ENCODE assay signal across 12 cellular contexts in genomic region chr11:64566915-64567882, GRCh38. TPM values are rescaled to one million over a fixed set of nuclear protein-coding genes. Genes with fewer than 3 reads are reported as not detected.
A peak's percentile ranks its signal among the peaks of the same experiment; 100 is the strongest.
DNase-seq lines count a peak whose midpoint lies in the region; ATAC-seq, FAIRE-seq and TF ChIP-seq lines count a peak whose summit lies in the region.
"Had no signal": no experiment of that assay in that cellular context is flagged by ENCODE, and none has a peak within 500 bp of the region (broad histone marks: within the 10 kb centered on the region; RNA-seq: fewer than 3 reads in every experiment).

No MANE protein-coding gene starts in this region.

- peak overlapping the region; percentile 26 to 54 for H3K18ac ChIP-seq in mesenchymal stem cell (ENCODE audit: low read depth in 1 of 2, low read length in 2 of 2)

- 88% methylated on average over 28 of the region's 30 CpGs for WGBS in A549 (ENCODE audit: missing lambda C conversion rate)
- WGBS in HUES64 = 86% methylated on average over 30 of the region's 30 CpGs
- WGBS in mesenchymal stem cell = 89% methylated on average over 30 of the region's 30 CpGs
- WGBS in small intestine, 3 donors = 82 to 88% (median 87%) methylated on average over 28 to 30 of the region's 30 CpGs

- peak overlapping the region; percentile 45 for H4K91ac ChIP-seq in mesenchymal stem cell (ENCODE audit: low read length)

- H3K27me3 ChIP-seq in HUES64 (ENCODE audit: insufficient read depth, low read length) = no peaks in the 10 kb centered on the region
- H3K27me3 ChIP-seq in mesenchymal stem cell (ENCODE audit: control insufficient read depth in 1 of 2, insufficient read depth in 1 of 2, low read length in 2 of 2) = peaks cover 7 to 16% of the 10 kb centered on the region in 2 experiments
- no peaks in the 10 kb centered on the region for H3K27me3 ChIP-seq in small intestine (ENCODE audit: control insufficient read depth in 2 of 2, insufficient read depth in 2 of 2, low read length in 2 of 2)
- H3K27me3 ChIP-seq in CD8-positive, alpha-beta memory T cell (ENCODE audit: insufficient read depth, low read length, poor library complexity, severe bottlenecking) = no peaks in the 10 kb centered on the region

- H3K9me3 Mint-ChIP-seq in brain = peaks cover 0 to 3% (median 0%) of the 10 kb centered on the region in 5 experiments
- no peaks in the 10 kb centered on the region for H3K9me3 Mint-ChIP-seq in CD8-positive, alpha-beta memory T cell

- no peak overlapping the region for H2AK5ac ChIP-seq in mesenchymal stem cell (ENCODE audit: low read length, severe bottlenecking)

- H2AFZ ChIP-seq in mesenchymal stem cell (ENCODE audit: low read depth, low read length) = no peak overlapping the region

- FAIRE-seq in A549 (lab: Jason Lieb, UNC) = no peak
- FAIRE-seq in small intestine (lab: Jason Lieb, UNC) = no peak
- FAIRE-seq: GM12891, islet of Langerhans had no signal

- peak overlapping the region; percentile 84 for H4K8ac ChIP-seq in mesenchymal stem cell (ENCODE audit: low read length)

- H3K27ac ChIP-seq in A549 (peak overlapping the region; percentile 62 to 84), HUES64 (ENCODE audit: low read depth, low read length) (peak overlapping the region; percentile 81), mesenchymal stem cell (ENCODE audit: low read length, poor library complexity, severe bottlenecking) (no peak overlapping the region), small intestine (ENCODE audit: low read depth in 1 of 2, low read length in 1 of 2) (no peak overlapping the region)
- no peak overlapping the region for H3K27ac ChIP-seq in CD8-positive, alpha-beta memory T cell (ENCODE audit: low read depth, low read length)

- ATAC-seq in A549 (peak; percentile 22 to 51; a peak in 4 of 6 replicates), GM18873 (IDR thresholded peaks at IDR 0.05; ENCODE audit: low FRiP score, unreplicated experiment) (no peak)

- no peak overlapping the region for H2BK15ac ChIP-seq in mesenchymal stem cell (ENCODE audit: low read depth, poor library complexity, severe bottlenecking)

- no peak overlapping the region for H3K14ac ChIP-seq in mesenchymal stem cell (ENCODE audit: low read length in 2 of 2)

- H3K4ac ChIP-seq in mesenchymal stem cell (ENCODE audit: low read depth in 1 of 2, low read length in 2 of 2) = peak overlapping the region; percentile 29 to 40

- H3K36me3 Mint-ChIP-seq in brain = no peaks in the 10 kb centered on the region
- no peaks in the 10 kb centered on the region for H3K36me3 Mint-ChIP-seq in CD8-positive, alpha-beta memory T cell
- H3K36me3 Mint-ChIP-seq: CD14-positive monocyte had no signal

- H3K4me3 Mint-ChIP-seq in brain = peak overlapping the region; percentile 56 to 76 (median 69)
- no peak overlapping the region for H3K4me3 Mint-ChIP-seq in CD8-positive, alpha-beta memory T cell
- H3K4me3 Mint-ChIP-seq: CD14-positive monocyte had no signal

- DNase-seq in A549 (ENCODE audit: low read depth in 1 of 2, low spot score in 1 of 2) (no peak), mesenchymal stem cell (no peak), NCI-H748 (lab: John Stamatoyannopoulos, UW; ENCODE audit: unreplicated experiment) (no peak), small intestine (no peak)
- DNase-seq in CD8-positive, alpha-beta memory T cell = no peak

- H3K9ac ChIP-seq in HUES64 (ENCODE audit: low read depth, low read length) = peak overlapping the region; percentile 74
- H3K9ac ChIP-seq in mesenchymal stem cell (ENCODE audit: low read length) = peak overlapping the region; percentile 53

- H3K27ac Mint-ChIP-seq in brain = peak overlapping the region; percentile 82 to 97 (median 90)
- no peak overlapping the region for H3K27ac Mint-ChIP-seq in CD8-positive, alpha-beta memory T cell

- H3K36me3 ChIP-seq in HUES64 (ENCODE audit: insufficient read depth, low read length) = no peaks in the 10 kb centered on the region
- no peaks in the 10 kb centered on the region for H3K36me3 ChIP-seq in mesenchymal stem cell (ENCODE audit: control insufficient read depth in 1 of 2, insufficient read depth in 2 of 2, low read depth in 1 of 2, low read length in 2 of 2)
- no peaks in the 10 kb centered on the region for H3K36me3 ChIP-seq in small intestine (ENCODE audit: control insufficient read depth in 2 of 2, insufficient read depth in 2 of 2, low read length in 2 of 2)
- no peaks in the 10 kb centered on the region for H3K36me3 ChIP-seq in CD8-positive, alpha-beta memory T cell (ENCODE audit: insufficient read depth, low read length)

- H3K4me1 Mint-ChIP-seq in brain = peaks cover 32% of the 10 kb centered on the region
- H3K4me1 Mint-ChIP-seq in CD8-positive, alpha-beta memory T cell = no peaks in the 10 kb centered on the region

- no peak overlapping the region for H3K23ac ChIP-seq in mesenchymal stem cell (ENCODE audit: low read length in 2 of 2)

- no peaks in the 10 kb centered on the region for H3K79me1 ChIP-seq in mesenchymal stem cell (replicated peaks; ENCODE audit: low read length, poor library complexity, severe bottlenecking)

- H3K9me3 ChIP-seq in A549 = no peaks in the 10 kb centered on the region
- H3K9me3 ChIP-seq in HUES64 (ENCODE audit: insufficient read depth, low read depth, low read length) = no peaks in the 10 kb centered on the region
- no peaks in the 10 kb centered on the region for H3K9me3 ChIP-seq in mesenchymal stem cell (ENCODE audit: control insufficient read depth, low read length)
- H3K9me3 ChIP-seq in small intestine (ENCODE audit: control insufficient read depth, low read depth) = no peaks in the 10 kb centered on the region
- H3K9me3 ChIP-seq in CD8-positive, alpha-beta memory T cell (ENCODE audit: low read length) = no peaks in the 10 kb centered on the region

- POLR2A ChIA-PET in A549 (lab: Yijun Ruan, JAX) = no interaction called here
- POLR2A ChIA-PET in CD8-positive, alpha-beta memory T cell (lab: Charles Lee) = no interaction called here

- H3K4me1 ChIP-seq in A549 (peaks cover 13% of the 10 kb centered on the region), HUES64 (ENCODE audit: insufficient read depth, low read length) (peaks cover 15% of the 10 kb centered on the region), mesenchymal stem cell (ENCODE audit: control insufficient read depth, insufficient read depth, low read depth, low read length) (peaks cover 3% of the 10 kb centered on the region), small intestine (ENCODE audit: control insufficient read depth in 2 of 2, insufficient read depth in 1 of 2, low read depth in 1 of 2, low read length in 1 of 2) (no peaks in the 10 kb centered on the region)
- no peaks in the 10 kb centered on the region for H3K4me1 ChIP-seq in CD8-positive, alpha-beta memory T cell (ENCODE audit: insufficient read depth, low read length)

- TF ChIP-seq EP300 in A549 (IDR thresholded peaks at IDR 0.05) = no peak

- H3K27me3 Mint-ChIP-seq in brain = no peaks in the 10 kb centered on the region
- peaks cover 2 to 3% of the 10 kb centered on the region in 2 donors for H3K27me3 Mint-ChIP-seq in CD8-positive, alpha-beta memory T cell

- CTCF ChIA-PET in A549 (lab: Yijun Ruan, JAX) = interaction anchor here (0.5 to 1.0 kb wide), 2 partner anchors 86 to 1502 kb away, joined by 3 to 4 read pairs; no protein-coding TSS in a partner anchor
- CTCF ChIA-PET in CD8-positive, alpha-beta memory T cell (lab: Charles Lee) = no interaction called here

- no peak overlapping the region for H2BK5ac ChIP-seq in mesenchymal stem cell (ENCODE audit: low read depth, low read length, poor library complexity, severe bottlenecking)

- H2BK120ac ChIP-seq in mesenchymal stem cell (ENCODE audit: low read depth, low read length) = peak overlapping the region; percentile 37

- no peak overlapping the region for H3K4me3 ChIP-seq in A549
- H3K4me3 ChIP-seq in HUES64 (ENCODE audit: low read length) = peak overlapping the region; percentile 49
- peak overlapping the region in 1 of 2 experiments; percentile 16 for H3K4me3 ChIP-seq in mesenchymal stem cell (ENCODE audit: insufficient read depth in 1 of 2, low read depth in 1 of 2, low read length in 2 of 2)
- no peak overlapping the region for H3K4me3 ChIP-seq in small intestine (ENCODE audit: low read depth in 1 of 2, low read length in 2 of 2)
- no peak overlapping the region for H3K4me3 ChIP-seq in CD8-positive, alpha-beta memory T cell (ENCODE audit: low read length)

- no peak for TF ChIP-seq CTCF in A549 (IDR thresholded peaks at IDR 0.05)
- TF ChIP-seq CTCF in brain (conservative IDR thresholded peaks at IDR 0.05) = no peak

- TF ChIP-seq POLR2A in A549 (IDR thresholded peaks at IDR 0.05; ENCODE audit: low read length) = no peak

- H3K4me2 ChIP-seq in A549 (peak overlapping the region; percentile 64), mesenchymal stem cell (ENCODE audit: low read length, poor library complexity, severe bottlenecking) (no peak overlapping the region)

- peak overlapping the region in 1 of 2 experiments; percentile 58 for H2BK12ac ChIP-seq in mesenchymal stem cell (ENCODE audit: low read length in 2 of 2)

- no peak for TF ChIP-seq RAD21 in A549 (conservative IDR thresholded peaks at IDR 0.05 in 1 of 2, IDR thresholded peaks at IDR 0.05 in 1 of 2)

RNA-seq across cellular contexts. Expression of gene SLC22A11, which starts 11.5 kb away (rescaled TPM):
- polyA plus RNA-seq in A549 (2011; rRNA removed) (0.19 and 0.23 TPM in 2 replicates), A549 (2017; fragmentation: RNase III; extraction: RNeasy Plus Mini Kit Qiagen cat#74134 plus additional on column Dnase treatment) (0.07 to 0.17 TPM (median 0.16 TPM) in 3 replicates), brain (ENCODE audit: insufficient read depth, low read depth, low replicate concordance) (not detected), small intestine (under 1 TPM in 1 of 3 donors, not detected in 2; 0.07 TPM)
- 0.05 and 0.09 TPM in 2 replicates for polyA plus RNA-seq in A549 (2012; cell fraction: cytosol; rRNA removed)
- 0.24 and 0.42 TPM in 2 replicates for polyA plus RNA-seq in A549 (2012; cell fraction: nucleus; rRNA removed)
- 0.19 and 0.25 TPM in 2 replicates for polyA minus RNA-seq in A549 (2011; rRNA and poly(A)+ RNA removed)
- polyA plus RNA-seq in HUES64 (2013, experiment 1 of 2) = not detected
- not detected for polyA plus RNA-seq in HUES64 (2013, experiment 2 of 2)
- polyA plus RNA-seq in mesenchymal stem cell (2013, experiment 1 of 2) = not detected
- polyA plus RNA-seq in mesenchymal stem cell (2013, experiment 2 of 2) = not detected
- not detected for total RNA-seq in CD8-positive, alpha-beta memory T cell
- not detected for polyA plus RNA-seq in CD8-positive, alpha-beta memory T cell
- total RNA-seq: renal cortical epithelial cell had no signal
- polyA plus RNA-seq: CD14-positive monocyte had no signal

RNA-seq across cellular contexts. Expression of gene SLC22A12, which starts 23.8 kb away (rescaled TPM):
- polyA plus RNA-seq in A549 (2011; rRNA removed) (not detected in 2 replicates), A549 (2017; fragmentation: RNase III; extraction: RNeasy Plus Mini Kit Qiagen cat#74134 plus additional on column Dnase treatment) (not detected in 3 replicates), brain (ENCODE audit: insufficient read depth, low read depth, low replicate concordance) (not detected), small intestine (not detected)
- polyA plus RNA-seq in A549 (2012; cell fraction: cytosol; rRNA removed) = not detected in 2 replicates
- not detected in 2 replicates for polyA plus RNA-seq in A549 (2012; cell fraction: nucleus; rRNA removed)
- polyA minus RNA-seq in A549 (2011; rRNA and poly(A)+ RNA removed) = not detected in 2 replicates
- not detected for polyA plus RNA-seq in HUES64 (2013, experiment 1 of 2)
- polyA plus RNA-seq in HUES64 (2013, experiment 2 of 2) = not detected
- not detected for polyA plus RNA-seq in mesenchymal stem cell (2013, experiment 1 of 2)
- polyA plus RNA-seq in mesenchymal stem cell (2013, experiment 2 of 2) = not detected
- not detected for total RNA-seq in CD8-positive, alpha-beta memory T cell
- polyA plus RNA-seq in CD8-positive, alpha-beta memory T cell = not detected
- total RNA-seq: renal cortical epithelial cell had no signal
- polyA plus RNA-seq: CD14-positive monocyte had no signal

Comparison
In these comparisons a context has a peak if more than half of its experiments do, and no peak if none do; other contexts are left out.
1. H3K27ac ChIP-seq: peak in A549 (2 of 2) and HUES64 (single experiment); none in mesenchymal stem cell (single experiment), small intestine (0 of 2) and CD8-positive, alpha-beta memory T cell (single experiment).
2. H3K27ac Mint-ChIP-seq: peak in brain (5 of 5); none in CD8-positive, alpha-beta memory T cell (0 of 8).
3. H3K4me3 Mint-ChIP-seq: peak in brain (5 of 5); none in CD8-positive, alpha-beta memory T cell (0 of 7).